In the genomic region with DNA sequence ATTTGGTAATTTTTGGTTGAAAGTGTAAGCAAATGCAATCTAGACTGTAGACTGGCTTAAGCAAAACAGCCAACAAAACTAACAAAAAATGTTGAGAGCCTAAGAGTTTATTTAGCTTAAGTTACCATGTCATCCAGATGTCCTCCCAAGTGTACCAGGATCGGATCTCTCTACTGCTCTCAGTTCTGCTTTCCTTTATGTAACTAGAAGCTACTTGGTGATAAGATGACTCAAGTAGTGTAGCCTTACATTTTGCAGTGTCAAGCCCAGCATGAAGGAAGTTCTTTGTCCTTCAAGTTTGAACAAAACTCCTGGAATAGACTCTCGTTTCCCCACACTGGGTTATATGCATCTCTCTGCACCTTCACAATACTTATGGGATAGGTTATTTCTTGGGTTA, we compare ENCODE assay signal across 24 cellular contexts.
"Had no signal": no experiment of that assay in that cellular context is flagged by ENCODE, and none has a peak within 500 bp of the region (broad histone marks: within the 10 kb centered on the region; RNA-seq: fewer than 3 reads in every experiment).

No MANE protein-coding gene starts in this region.

- H3K27me3 ChIP-seq: body of pancreas, gastrocnemius medialis, stomach, suprapubic skin, tibial nerve had no signal

- H3K4me2 ChIP-seq: smooth muscle cell had no signal

- H3K4me3 ChIP-seq: body of pancreas, gastrocnemius medialis, smooth muscle cell, stomach, suprapubic skin, tibial nerve had no signal

- DNase-seq: activated CD4-positive, alpha-beta memory T cell treated with anti-CD3 and anti-CD28 coated beads for 36 hours; activated CD4-positive, alpha-beta T cell treated with anti-CD3 and anti-CD28 coated beads for 48 hours; activated naive CD4-positive, alpha-beta T cell treated with anti-CD3 and anti-CD28 coated beads for 36 hours; activated naive CD8-positive, alpha-beta T cell treated with anti-CD3 and anti-CD28 coated beads, Interleukin-2, amount 10 ng/mL, durations not matched to agents 7 days and 5 days; activated T-cell treated with anti-CD3 and anti-CD28 coated beads, Interleukin-2, amount 50 U/mL, for 48 hours; amniotic stem cell; body of pancreas; caudate nucleus; effector memory CD4-positive, alpha-beta T cell; gastrocnemius medialis; hippocampal formation; left ventricle myocardium superior; naive B cell; occipital lobe; posterior cingulate gyrus; stimulated activated CD4-positive, alpha-beta T cell treated with anti-CD3 and anti-CD28 coated beads, Interleukin-15, amount 100 ng/mL, for 24 hours; stomach; T-helper 17 cell had no signal

- H3K27ac ChIP-seq: body of pancreas, gastrocnemius medialis, stomach, suprapubic skin, tibial nerve had no signal

- H3K36me3 ChIP-seq: gastrocnemius medialis, stomach, suprapubic skin, tibial nerve had no signal

- H3K4me1 ChIP-seq: body of pancreas, gastrocnemius medialis, stomach, suprapubic skin, tibial nerve had no signal

- ATAC-seq: body of pancreas; esophagus mucosa; gastrocnemius medialis; left ventricle myocardium superior; sciatic nerve; stimulated activated memory B cell treated with anti-CD40 and anti-IgM and Interleukin-4, amounts not matched to agents 10 μg/mL and 1 μg/mL and 100 μg/mL, for 72 hours; T-helper 17 cell had no signal

- H3K9me3 ChIP-seq: body of pancreas, gastrocnemius medialis, stomach, suprapubic skin, tibial nerve had no signal
